Comparison of ENCODE assay signal across 8 cellular contexts in the genomic region with DNA sequence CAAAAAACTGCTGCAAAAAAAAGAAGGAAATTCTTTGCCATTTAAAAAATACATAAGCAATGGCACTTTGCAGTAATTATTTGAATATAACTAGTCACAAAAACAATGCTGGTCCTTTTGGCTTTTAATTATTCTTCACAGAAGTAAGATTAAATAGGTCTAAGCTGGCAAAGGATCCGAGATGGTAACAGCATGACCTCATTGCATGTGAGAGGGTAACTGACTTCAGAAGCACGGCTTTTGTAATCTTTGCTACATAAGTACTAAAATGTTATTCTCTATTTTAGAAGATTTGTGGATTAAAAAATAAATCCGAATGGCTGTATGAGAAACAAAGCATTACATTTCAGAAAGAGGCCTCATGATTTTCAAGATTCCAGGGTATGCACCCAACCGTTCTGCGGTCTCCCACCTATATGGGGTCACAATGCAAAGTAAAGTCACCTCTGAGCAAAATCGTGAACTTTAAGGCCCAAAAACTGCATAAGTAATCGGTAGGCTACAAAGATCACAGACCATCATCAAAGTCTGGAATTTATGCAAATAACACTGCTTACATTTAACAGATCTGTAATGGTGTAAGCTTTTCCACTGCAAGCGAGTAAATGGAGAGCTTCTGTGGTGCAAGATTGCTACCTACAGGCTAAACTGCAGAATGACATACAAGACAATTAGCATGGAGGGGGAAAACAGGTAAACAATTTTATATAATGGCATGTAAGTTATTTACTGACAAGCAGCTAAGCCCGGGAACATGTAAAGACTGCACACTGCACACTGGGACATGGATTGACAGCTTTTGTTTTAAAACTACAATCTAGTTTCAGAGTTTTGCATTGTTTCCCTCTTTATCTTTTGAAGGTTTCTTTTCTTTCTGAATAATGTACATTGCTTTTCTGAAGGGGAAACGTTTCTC.
DNase-seq lines count a peak whose midpoint lies in the region; ATAC-seq and TF ChIP-seq lines count a peak whose summit lies in the region.

No MANE protein-coding gene starts in this region.

- peak overlapping the region; percentile 36 for H3K27ac ChIP-seq in thymus (ENCODE audit: low read depth)

- peak; percentile 83 for ATAC-seq in GM19463 (IDR thresholded peaks at IDR 0.05; ENCODE audit: unreplicated experiment)
- peak; percentile 94 for ATAC-seq in HG03439 (IDR thresholded peaks at IDR 0.05; ENCODE audit: unreplicated experiment)

- 66% methylated on average over 10 of the region's 10 CpGs for WGBS in thymus

- H3K4me3 ChIP-seq in astrocyte of the cerebellum (ENCODE audit: low read depth, low read length) (no peak overlapping the region), thymus (ENCODE audit: low read length) (no peak overlapping the region)

- H3K4me1 ChIP-seq in thymus (ENCODE audit: control insufficient read depth, insufficient read depth, low read length) = peaks cover 8% of the 10 kb centered on the region

- peak; percentile 77 for TF ChIP-seq CTCF in astrocyte of the cerebellum (IDR thresholded peaks at IDR 0.05; ENCODE audit: low read depth, low read length, missing control alignments)

- no peaks in the 10 kb centered on the region for H3K36me3 ChIP-seq in thymus (ENCODE audit: control insufficient read depth, insufficient read depth)

- no peaks in the 10 kb centered on the region for H3K9me3 ChIP-seq in thymus (ENCODE audit: control insufficient read depth)

- H3K27me3 ChIP-seq in thymus (ENCODE audit: control insufficient read depth, insufficient read depth) = no peaks in the 10 kb centered on the region

- DNase-seq in activated T-cell treated with anti-CD3 and anti-CD28 coated beads for 24 hours (ENCODE audit: low read depth) (peak; percentile 24), NCI-H82 treated with DMSO at 0.1 percent for 48 hours (lab: John Stamatoyannopoulos, UW; ENCODE audit: unreplicated experiment) (peak; percentile 22), astrocyte of the cerebellum (ENCODE audit: low read depth) (peak; percentile 67), islet precursor cell (peak; percentile 57)
- DNase-seq in activated T-cell treated with anti-CD3 and anti-CD28 coated beads, Interleukin-2, amount 50 U/mL, for 1 hour = no peak

- in situ Hi-C loops in astrocyte of the cerebellum (cut with HindIII; ENCODE audit: low sequenced_read_pairs) = no loop called here
